14 cellular contexts compared by ENCODE assay signal in genomic region chr15:62453979-62454378, GRCh38.
DNase-seq lines count a peak whose midpoint lies in the region; TF ChIP-seq lines count a peak whose summit lies in the region.
"Had no signal": no experiment of that assay in that cellular context is flagged by ENCODE, and none has a peak within 500 bp of the region (broad histone marks: within the 10 kb centered on the region; RNA-seq: fewer than 3 reads in every experiment).

No MANE protein-coding gene starts in this region.

- 75 to 80% methylated on average over 5 of the region's 5 CpGs for WGBS in sigmoid colon, 2 donors

- no peak overlapping the region for H3K27ac Mint-ChIP-seq in activated CD4-positive, alpha-beta T cell treated with anti-CD3 and anti-CD28 coated beads, Interleukin-2, amount 10 ng/mL, durations not matched to agents 24 days and 14 days
- H3K27ac Mint-ChIP-seq: CD8-positive, alpha-beta T cell had no signal

- no peaks in the 10 kb centered on the region for H3K9me3 Mint-ChIP-seq in activated CD4-positive, alpha-beta T cell treated with anti-CD3 and anti-CD28 coated beads, Interleukin-2, amount 10 ng/mL, durations not matched to agents 24 days and 14 days
- H3K9me3 Mint-ChIP-seq: CD8-positive, alpha-beta T cell had no signal

- DNase-seq in EL (peak; percentile 73), SJSA1 (ENCODE audit: low read depth in 1 of 2, low spot score in 2 of 2) (peak in 1 of 2 experiments; percentile 73), fibroblast of mammary gland (ENCODE audit: low read depth) (peak; percentile 80), sigmoid colon (peak; percentile 47), NK-92 (lab: John Stamatoyannopoulos, UW; ENCODE audit: unreplicated experiment) (no peak), NCI-H1436 (lab: John Stamatoyannopoulos, UW) (no peak), occipital lobe (lab: John Stamatoyannopoulos, UW) (no peak)
- no peak for DNase-seq in activated CD4-positive, alpha-beta T cell treated with anti-CD3 and anti-CD28 coated beads, Interleukin-2, amount 10 ng/mL, durations not matched to agents 24 days and 14 days
- DNase-seq: activated CD4-positive, alpha-beta T cell treated with anti-CD3 and anti-CD28 coated beads, Interleukin-2, amount 50 U/mL, for 1 hour; CD8-positive, alpha-beta T cell; cortex of kidney; pancreas; stimulated activated CD4-positive, alpha-beta T cell treated with anti-CD3 and anti-CD28 coated beads, Interleukin-4, amount 100 ng/mL, for 24 hours; stimulated activated naive CD4-positive, alpha-beta T cell treated with Interleukin-2 at 50 U/mL for 16 hours had no signal

- no peaks in the 10 kb centered on the region for H3K36me3 Mint-ChIP-seq in activated CD4-positive, alpha-beta T cell treated with anti-CD3 and anti-CD28 coated beads, Interleukin-2, amount 10 ng/mL, durations not matched to agents 24 days and 14 days (ENCODE audit: low read depth)
- H3K36me3 Mint-ChIP-seq: CD8-positive, alpha-beta T cell had no signal

- no peaks in the 10 kb centered on the region for H3K27me3 Mint-ChIP-seq in activated CD4-positive, alpha-beta T cell treated with anti-CD3 and anti-CD28 coated beads, Interleukin-2, amount 10 ng/mL, durations not matched to agents 24 days and 14 days

- TF ChIP-seq CTCF in fibroblast of mammary gland (conservative IDR thresholded peaks at IDR 0.05; ENCODE audit: control insufficient read depth, insufficient read depth, low read depth, low read length) (no peak), sigmoid colon (IDR thresholded peaks at IDR 0.05) (no peak)

- H3K9me3 ChIP-seq in SJSA1 (replicated peaks) (no peaks in the 10 kb centered on the region), sigmoid colon (no peaks in the 10 kb centered on the region)
- H3K9me3 ChIP-seq: pancreas had no signal

- H3K27ac ChIP-seq in SJSA1: peak overlapping the region; percentile 65
- peak overlapping the region in 3 of 4 donors; percentile 17 to 43 (median 33) for H3K27ac ChIP-seq in sigmoid colon
- H3K27ac ChIP-seq: pancreas had no signal

- no peak for TF ChIP-seq EP300 in sigmoid colon (IDR thresholded peaks at IDR 0.05)

- H3K4me1 ChIP-seq in SJSA1 (replicated peaks) (peaks cover 48% of the 10 kb centered on the region), sigmoid colon (peaks cover 5 to 51% (median 47%) of the 10 kb centered on the region in 4 donors)
- H3K4me1 ChIP-seq: pancreas had no signal

- H3K4me3 ChIP-seq in SJSA1: no peak overlapping the region
- H3K4me3 ChIP-seq in fibroblast of mammary gland (ENCODE audit: control insufficient read depth, low read depth, low read length): no peak overlapping the region
- H3K4me3 ChIP-seq in sigmoid colon: no peak overlapping the region
- H3K4me3 ChIP-seq: pancreas had no signal

- H3K36me3 ChIP-seq in SJSA1: no peaks in the 10 kb centered on the region
- no peaks in the 10 kb centered on the region for H3K36me3 ChIP-seq in sigmoid colon
- H3K36me3 ChIP-seq: pancreas had no signal

- H3K27me3 ChIP-seq in SJSA1 (replicated peaks) (no peaks in the 10 kb centered on the region), sigmoid colon (no peaks in the 10 kb centered on the region)
- H3K27me3 ChIP-seq: pancreas had no signal

- no peaks in the 10 kb centered on the region for H3K4me1 Mint-ChIP-seq in activated CD4-positive, alpha-beta T cell treated with anti-CD3 and anti-CD28 coated beads, Interleukin-2, amount 10 ng/mL, durations not matched to agents 24 days and 14 days

- H3K4me3 Mint-ChIP-seq in activated CD4-positive, alpha-beta T cell treated with anti-CD3 and anti-CD28 coated beads, Interleukin-2, amount 10 ng/mL, durations not matched to agents 24 days and 14 days: no peak overlapping the region
- H3K4me3 Mint-ChIP-seq: CD8-positive, alpha-beta T cell had no signal

- intact Hi-C loops in sigmoid colon (cut with DNase I): no loop called here
- intact Hi-C loops in activated CD4-positive, alpha-beta T cell treated with anti-CD3 and anti-CD28 coated beads, Interleukin-2, amount 10 ng/mL, durations not matched to agents 24 days and 14 days (cut with micrococcal nuclease): no loop called here

- TF ChIP-seq POLR2A in sigmoid colon (IDR thresholded peaks at IDR 0.05): no peak

Comparison
In these comparisons a context has a peak if more than half of its experiments do, and no peak if none do; other contexts are left out.
1. DNase-seq: peak in EL (single experiment), fibroblast of mammary gland (single experiment) and sigmoid colon (single experiment); none in activated CD4-positive, alpha-beta T cell treated with anti-CD3 and anti-CD28 coated beads, Interleukin-2, amount 10 ng/mL, durations not matched to agents 24 days and 14 days (single experiment), NK-92 (single experiment), NCI-H1436 (single experiment) and occipital lobe (single experiment).